ENCODE assay signal across 18 cellular contexts in genomic region chr1:238658766-238659165, GRCh38.
A peak's percentile ranks its signal among the peaks of the same experiment; 100 is the strongest.
DNase-seq lines count a peak whose midpoint lies in the region; FAIRE-seq and TF ChIP-seq lines count a peak whose summit lies in the region.
"Had no signal": no experiment of that assay in that cellular context is flagged by ENCODE, and none has a peak within 500 bp of the region (broad histone marks: within the 10 kb centered on the region; RNA-seq: fewer than 3 reads in every experiment).

No MANE protein-coding gene starts in this region.

- WGBS in mesodermal cell (ENCODE audit: insufficient coverage in 2 of 2), 2 experiments, result 83% methylated on average over 1 of the region's 1 CpG; no CpG with 5 or more reads in 1 of the 2 experiments

- in situ Hi-C loops in brain microvascular endothelial cell (cut with HindIII; ENCODE audit: low pct_ligation_motif_present, low sequenced_read_pairs), result loop anchor here (25.0 kb wide), 1 partner anchor 196 kb away; no protein-coding TSS in a partner anchor

- H3K4me3 ChIP-seq in brain microvascular endothelial cell (ENCODE audit: low read depth, low read length), result no peak overlapping the region
- H3K4me3 ChIP-seq in mesodermal cell (ENCODE audit: extremely low read depth, insufficient read depth, low read length, poor library complexity, severe bottlenecking), result no peak overlapping the region
- no peak overlapping the region for H3K4me3 ChIP-seq in dorsolateral prefrontal cortex
- H3K4me3 ChIP-seq: vagina had no signal

- H3K27me3 ChIP-seq in brain microvascular endothelial cell (replicated peaks), result no peaks in the 10 kb centered on the region
- no peaks in the 10 kb centered on the region for H3K27me3 ChIP-seq in dorsolateral prefrontal cortex
- H3K27me3 ChIP-seq: vagina had no signal

- H3K4me1 ChIP-seq in mesodermal cell (ENCODE audit: control insufficient read depth, insufficient read depth, low read length, poor library complexity, severe bottlenecking), result peaks cover 1% of the 10 kb centered on the region
- H3K4me1 ChIP-seq: vagina had no signal

- intact Hi-C loops in dorsolateral prefrontal cortex (cut with DNase I), result no loop called here

- DNase-seq in D721Med (ENCODE audit: insufficient read length, low spot score), result no peak
- peak; percentile 86 for DNase-seq in M059J (ENCODE audit: low read depth)
- peak; percentile 51 for DNase-seq in brain microvascular endothelial cell
- no peak for DNase-seq in central memory CD4-positive, alpha-beta T cell
- no peak for DNase-seq in germinal center (ENCODE audit: low spot score)
- DNase-seq in dorsolateral prefrontal cortex, result no peak
- DNase-seq in activated T-cell treated with anti-CD3 and anti-CD28 coated beads, Interleukin-2, amount 50 U/mL, for 1 hour, result no peak
- DNase-seq: activated CD8-positive, alpha-beta T cell treated with anti-CD3 and anti-CD28 coated beads, Interleukin-2, amount 10 ng/mL, durations not matched to agents 7 days and 5 days; Calu3; left cardiac atrium; MM.1S; NCI-H187 treated with DMSO at 0.1 percent for 48 hours; NCI-H524 treated with DMSO at 0.1 percent for 48 hours; posterior cingulate gyrus; stimulated activated CD4-positive, alpha-beta T cell treated with anti-CD3 and anti-CD28 coated beads, Interleukin-12 subunit alpha, Interleukin-12 subunit beta, amount 100 ng/mL, for 4 hours; stimulated activated naive CD4-positive, alpha-beta T cell treated with Interleukin-2 at 50 U/mL for 16 hours had no signal

- no peaks in the 10 kb centered on the region for H3K36me3 ChIP-seq in brain microvascular endothelial cell (replicated peaks)
- H3K36me3 ChIP-seq in mesodermal cell (ENCODE audit: control insufficient read depth, insufficient read depth, low read length), result no peaks in the 10 kb centered on the region
- H3K36me3 ChIP-seq: vagina had no signal

- no peak for TF ChIP-seq CTCF in D721Med (IDR thresholded peaks at IDR 0.05; ENCODE audit: insufficient read depth, missing control alignments)
- TF ChIP-seq CTCF in brain microvascular endothelial cell (IDR thresholded peaks at IDR 0.05; ENCODE audit: low read depth, low read length, missing control alignments), result no peak
- TF ChIP-seq CTCF in dorsolateral prefrontal cortex (IDR thresholded peaks at IDR 0.05 in 54 of 56, conservative IDR thresholded peaks at IDR 0.05 in 2 of 56; ENCODE audit: low read depth in 1 of 56, partially characterized antibody in 56 of 56), result no peak

- peak overlapping the region; percentile 42 for H3K27ac ChIP-seq in brain microvascular endothelial cell
- peak overlapping the region; percentile 86 for H3K27ac ChIP-seq in mesodermal cell (ENCODE audit: low read depth, low read length, severe bottlenecking)
- H3K27ac ChIP-seq in dorsolateral prefrontal cortex, result no peak overlapping the region
- H3K27ac ChIP-seq: vagina had no signal

- peak; percentile 79 for FAIRE-seq in D721Med (lab: Jason Lieb, UNC)

- H3K9me3 ChIP-seq in mesodermal cell (ENCODE audit: control insufficient read depth, low read length), result no peaks in the 10 kb centered on the region
- H3K9me3 ChIP-seq: vagina had no signal

Comparison
In these comparisons a context has a peak if more than half of its experiments do, and no peak if none do; other contexts are left out.
1. DNase-seq: peak in M059J (single experiment) and brain microvascular endothelial cell (single experiment); none in D721Med (single experiment), central memory CD4-positive, alpha-beta T cell (single experiment), germinal center (single experiment), dorsolateral prefrontal cortex (0 of 10) and activated T-cell treated with anti-CD3 and anti-CD28 coated beads, Interleukin-2, amount 50 U/mL, for 1 hour (single experiment).
2. H3K27ac ChIP-seq: peak in brain microvascular endothelial cell (single experiment) and mesodermal cell (single experiment); none in dorsolateral prefrontal cortex (0 of 59).